In genomic region chr7:45033261-45033930, GRCh38 we compare ENCODE assay signal across 11 cellular contexts. TPM values are rescaled to one million over a fixed set of nuclear protein-coding genes. Genes with fewer than 3 reads are reported as not detected.
DNase-seq lines count a peak whose midpoint lies in the region; ATAC-seq and TF ChIP-seq lines count a peak whose summit lies in the region.
"Had no signal": no experiment of that assay in that cellular context is flagged by ENCODE, and none has a peak within 500 bp of the region (broad histone marks: within the 10 kb centered on the region; RNA-seq: fewer than 3 reads in every experiment).

No MANE protein-coding gene starts in this region.

- peak overlapping the region; percentile 83 for H3K27ac Mint-ChIP-seq in activated CD4-positive, alpha-beta memory T cell treated with anti-CD3 and anti-CD28 coated beads for 36 hours

- POLR2A ChIA-PET in activated CD4-positive, alpha-beta memory T cell treated with anti-CD3 and anti-CD28 coated beads for 36 hours (lab: Charles Lee), result interaction anchor here (0.6 to 1.5 kb wide), 3 partner anchors 32 to 180 kb away, joined by 3 to 11 read pairs (median 4); no protein-coding TSS in a partner anchor

- H3K27me3 Mint-ChIP-seq in activated CD4-positive, alpha-beta memory T cell treated with anti-CD3 and anti-CD28 coated beads for 36 hours, result no peaks in the 10 kb centered on the region

- H3K36me3 Mint-ChIP-seq in activated CD4-positive, alpha-beta memory T cell treated with anti-CD3 and anti-CD28 coated beads for 36 hours, result peaks cover 25% of the 10 kb centered on the region

- peaks cover 85% of the 10 kb centered on the region for H3K4me1 Mint-ChIP-seq in activated CD4-positive, alpha-beta memory T cell treated with anti-CD3 and anti-CD28 coated beads for 36 hours (ENCODE audit: low read depth)

- ATAC-seq in GM21737 (IDR thresholded peaks at IDR 0.05; ENCODE audit: unreplicated experiment), result no peak

- no peak overlapping the region for H3K4me3 ChIP-seq in fibroblast of the aortic adventitia (ENCODE audit: low read depth, low read length)
- H3K4me3 ChIP-seq: uterus had no signal

- CTCF ChIA-PET in activated CD4-positive, alpha-beta memory T cell treated with anti-CD3 and anti-CD28 coated beads for 36 hours (lab: Charles Lee), result interaction anchor here (0.7 to 4.1 kb wide), 4 partner anchors 32 to 190 kb away, joined by 3 to 18 read pairs (median 4); no protein-coding TSS in a partner anchor

- H3K4me3 Mint-ChIP-seq in activated CD4-positive, alpha-beta memory T cell treated with anti-CD3 and anti-CD28 coated beads for 36 hours, result peak overlapping the region; percentile 6

- intact Hi-C loops in activated CD4-positive, alpha-beta memory T cell treated with anti-CD3 and anti-CD28 coated beads for 36 hours (cut with micrococcal nuclease), result no loop called here

- no peak for TF ChIP-seq CTCF in fibroblast of the aortic adventitia (IDR thresholded peaks at IDR 0.05; ENCODE audit: insufficient read depth, low read length)

- H3K9me3 Mint-ChIP-seq in activated CD4-positive, alpha-beta memory T cell treated with anti-CD3 and anti-CD28 coated beads for 36 hours, result no peaks in the 10 kb centered on the region

- peak; percentile 56 for DNase-seq in activated CD8-positive, alpha-beta memory T cell treated with anti-CD3 and anti-CD28 coated beads for 24 hours
- no peak for DNase-seq in activated CD8-positive, alpha-beta memory T cell treated with anti-CD3 and anti-CD28 coated beads, Interleukin-2, amount 50 U/mL, for 48 hours
- DNase-seq in activated CD4-positive, alpha-beta memory T cell treated with anti-CD3 and anti-CD28 coated beads for 36 hours, result peak; percentile 47
- DNase-seq in fibroblast of the aortic adventitia (ENCODE audit: low read depth) (peak; percentile 45), stromal cell of bone marrow (ENCODE audit: low read depth) (peak; percentile 57), iPS-NIHi7 (ENCODE audit: extremely low spot score) (no peak), 8988T (no peak)
- DNase-seq: Caco-2, NCI-H226, uterus had no signal

RNA-seq across cellular contexts. Expression of gene CCM2, which starts 33.4 kb away (rescaled TPM):
- 10 to 100 TPM; 85.2 to 89.6 TPM for total RNA-seq in activated CD4-positive, alpha-beta memory T cell treated with anti-CD3 and anti-CD28 coated beads for 36 hours
- 20.0 and 42.9 TPM in 2 replicates for total RNA-seq in fibroblast of the aortic adventitia (ENCODE audit: low replicate concordance)

RNA-seq across cellular contexts. Expression of gene MYO1G, which starts 54.6 kb away (rescaled TPM):
- 100 to 1,000 TPM; 429 to 436 TPM for total RNA-seq in activated CD4-positive, alpha-beta memory T cell treated with anti-CD3 and anti-CD28 coated beads for 36 hours
- total RNA-seq in fibroblast of the aortic adventitia (ENCODE audit: low replicate concordance), result 0.09 TPM in 1 of 2 replicates, not detected in the other

RNA-seq across cellular contexts. Expression of gene NACAD, which starts 55.4 kb away (rescaled TPM):
- under 1 TPM; 0.10 to 0.21 TPM for total RNA-seq in activated CD4-positive, alpha-beta memory T cell treated with anti-CD3 and anti-CD28 coated beads for 36 hours
- total RNA-seq in fibroblast of the aortic adventitia (ENCODE audit: low replicate concordance), result 3.6 and 5.5 TPM in 2 replicates

Comparison
In these comparisons a context has a peak if more than half of its experiments do, and no peak if none do; other contexts are left out.
1. DNase-seq: peak in activated CD8-positive, alpha-beta memory T cell treated with anti-CD3 and anti-CD28 coated beads for 24 hours (single experiment), activated CD4-positive, alpha-beta memory T cell treated with anti-CD3 and anti-CD28 coated beads for 36 hours (single experiment), fibroblast of the aortic adventitia (single experiment) and stromal cell of bone marrow (single experiment); none in activated CD8-positive, alpha-beta memory T cell treated with anti-CD3 and anti-CD28 coated beads, Interleukin-2, amount 50 U/mL, for 48 hours (single experiment), iPS-NIHi7 (single experiment) and 8988T (single experiment).
2. RNA of gene MYO1G, which starts 54.6 kb away (total RNA-seq): 429 to 436 TPM in activated CD4-positive, alpha-beta memory T cell treated with anti-CD3 and anti-CD28 coated beads for 36 hours; 0.09 TPM in fibroblast of the aortic adventitia; every median in the first group is over 100 times any median in the second.